20 cellular contexts compared by ENCODE assay signal in genomic region chr2:100905132-100905805, GRCh38.
DNase-seq lines count a peak whose midpoint lies in the region; ATAC-seq, FAIRE-seq and TF ChIP-seq lines count a peak whose summit lies in the region.
"Had no signal": no experiment of that assay in that cellular context is flagged by ENCODE, and none has a peak within 500 bp of the region (broad histone marks: within the 10 kb centered on the region; RNA-seq: fewer than 3 reads in every experiment).

No MANE protein-coding gene starts in this region.

- TF ChIP-seq RAD21 in A549 (conservative IDR thresholded peaks at IDR 0.05 in 1 of 2, IDR thresholded peaks at IDR 0.05 in 1 of 2) = no peak

- H3K27me3 Mint-ChIP-seq in activated CD4-positive, alpha-beta memory T cell treated with anti-CD3 and anti-CD28 coated beads for 36 hours = peaks cover 7% of the 10 kb centered on the region

- intact Hi-C loops in Right ventricle myocardium superior (cut with DNase I) (loop anchor here (10.0 kb wide), 1 partner anchor 170 kb away; no protein-coding TSS in a partner anchor), right cardiac atrium (cut with DNase I) (no loop called here)
- intact Hi-C loops in activated CD4-positive, alpha-beta memory T cell treated with anti-CD3 and anti-CD28 coated beads for 36 hours (cut with micrococcal nuclease) = no loop called here

- peaks cover 66% of the 10 kb centered on the region for H3K4me1 ChIP-seq in A549
- H3K4me1 ChIP-seq in right cardiac atrium (ENCODE audit: control insufficient read depth, insufficient read depth, low read length) = peaks cover 4% of the 10 kb centered on the region
- H3K4me1 ChIP-seq: BE2C had no signal

- POLR2A ChIA-PET in A549 (lab: Yijun Ruan, JAX) = no interaction called here
- POLR2A ChIA-PET in activated CD4-positive, alpha-beta memory T cell treated with anti-CD3 and anti-CD28 coated beads for 36 hours (lab: Charles Lee) = no interaction called here

- TF ChIP-seq CTCF in A549 (IDR thresholded peaks at IDR 0.05) = no peak

- H3K4me1 Mint-ChIP-seq in activated CD4-positive, alpha-beta memory T cell treated with anti-CD3 and anti-CD28 coated beads for 36 hours (ENCODE audit: low read depth) = no peaks in the 10 kb centered on the region

- no peak overlapping the region for H3K27ac Mint-ChIP-seq in activated CD4-positive, alpha-beta memory T cell treated with anti-CD3 and anti-CD28 coated beads for 36 hours

- H3K9me3 Mint-ChIP-seq in activated CD4-positive, alpha-beta memory T cell treated with anti-CD3 and anti-CD28 coated beads for 36 hours = peaks cover 2% of the 10 kb centered on the region

- TF ChIP-seq EP300 in A549 (IDR thresholded peaks at IDR 0.05) = no peak

- no peak for FAIRE-seq in A549 (lab: Jason Lieb, UNC)
- FAIRE-seq: A204.1 had no signal

- CTCF ChIA-PET in A549 (lab: Yijun Ruan, JAX) = interaction anchor here (1.0 to 3.2 kb wide), 4 partner anchors 8 to 299 kb away, joined by 4 to 18 read pairs (median 4); no protein-coding TSS in a partner anchor
- CTCF ChIA-PET in activated CD4-positive, alpha-beta memory T cell treated with anti-CD3 and anti-CD28 coated beads for 36 hours (lab: Charles Lee) = interaction anchor here (1.2 to 1.3 kb wide), 2 partner anchors 13 to 15 kb away, joined by 3 read pairs; no protein-coding TSS in a partner anchor

- no peak for TF ChIP-seq POLR2A in A549 (IDR thresholded peaks at IDR 0.05; ENCODE audit: low read length)

- H3K36me3 ChIP-seq in KOPT-K1 (ENCODE audit: insufficient read depth, low read length) = peaks cover 4% of the 10 kb centered on the region; the same call in 1 of the 2 replicates
- H3K36me3 ChIP-seq: BE2C had no signal

- no peak overlapping the region; the same call in 2 of the 3 replicates for H3K4me2 ChIP-seq in A549

- ATAC-seq in A549 = no peak
- ATAC-seq in Right ventricle myocardium superior (ENCODE audit: poor library complexity) = peak; percentile 91
- peak; percentile 68 to 82 for ATAC-seq in right cardiac atrium
- no peak for ATAC-seq in GM18858 (IDR thresholded peaks at IDR 0.05; ENCODE audit: unreplicated experiment)

- no peak for DNase-seq in A549 (ENCODE audit: low read depth in 1 of 2, low spot score in 1 of 2)
- no peak for DNase-seq in Right ventricle myocardium superior
- DNase-seq in right cardiac atrium = no peak
- no peak for DNase-seq in MV-4-11 (lab: John Stamatoyannopoulos, UW)
- DNase-seq in kidney glomerular epithelial cell (lab: John Stamatoyannopoulos, UW) = no peak
- DNase-seq in activated CD4-positive, alpha-beta memory T cell treated with anti-CD3 and anti-CD28 coated beads for 36 hours = no peak
- DNase-seq: BE2C, H7, HFFc6, KG1, NCI-H1694, NCI-H2081 treated with DMSO at 0.1 percent for 48 hours, NCI-H2171 treated with DMSO at 0.1 percent for 48 hours, NCI-H524 treated with DMSO at 0.1 percent for 48 hours, NCI-H82, SHP77 treated with DMSO at 0.1 percent for 48 hours had no signal

- H3K9me3 ChIP-seq in A549 (peaks cover 8% of the 10 kb centered on the region), KOPT-K1 (ENCODE audit: insufficient read depth, low read length, poor library complexity, severe bottlenecking) (no peaks in the 10 kb centered on the region), right cardiac atrium (ENCODE audit: control insufficient read depth, low read length) (no peaks in the 10 kb centered on the region)
- H3K9me3 ChIP-seq: BE2C had no signal

- H3K27me3 ChIP-seq in right cardiac atrium (ENCODE audit: control insufficient read depth, insufficient read depth) = no peaks in the 10 kb centered on the region
- H3K27me3 ChIP-seq: BE2C had no signal

- no peaks in the 10 kb centered on the region for H3K36me3 Mint-ChIP-seq in activated CD4-positive, alpha-beta memory T cell treated with anti-CD3 and anti-CD28 coated beads for 36 hours

- H3K4me3 ChIP-seq in A549 = no peak overlapping the region
- no peak overlapping the region for H3K4me3 ChIP-seq in right cardiac atrium (ENCODE audit: low read length)
- H3K4me3 ChIP-seq: SK-N-MC had no signal

- 76% methylated on average over 9 of the region's 9 CpGs for WGBS in A549 (ENCODE audit: missing lambda C conversion rate)
- 59% methylated on average over 9 of the region's 9 CpGs for WGBS in right cardiac atrium

- peak overlapping the region; percentile 97 for H3K27ac ChIP-seq in A549
- peak overlapping the region; percentile 10 for H3K27ac ChIP-seq in KOPT-K1 (ENCODE audit: low read depth, low read length, poor library complexity, severe bottlenecking)
- peak overlapping the region; percentile 85 for H3K27ac ChIP-seq in right cardiac atrium (ENCODE audit: low read length)
- H3K27ac ChIP-seq: SK-N-MC had no signal

- no peak overlapping the region for H3K4me3 Mint-ChIP-seq in activated CD4-positive, alpha-beta memory T cell treated with anti-CD3 and anti-CD28 coated beads for 36 hours
- H3K4me3 Mint-ChIP-seq: HFFc6 had no signal

TF ChIP-seq in A549, 52 proteins besides CTCF, POLR2A, EP300 and RAD21:
- TF ChIP-seq EHF (CRISPR knock-in tag; IDR thresholded peaks at IDR 0.05) (no peak), EHMT2 (IDR thresholded peaks at IDR 0.05; ENCODE audit: low read depth) (no peak), CHD2 (IDR thresholded peaks at IDR 0.05; ENCODE audit: low read length, partially characterized antibody) (no peak), MYC (IDR thresholded peaks at IDR 0.05; ENCODE audit: borderline replicate concordance, low read length) (no peak), SREBF2 (IDR thresholded peaks at IDR 0.05) (no peak), PBX3 (IDR thresholded peaks at IDR 0.05) (no peak), GATA3 (IDR thresholded peaks at IDR 0.05; ENCODE audit: borderline replicate concordance) (no peak), HOXB5 (CRISPR knock-in tag; IDR thresholded peaks at IDR 0.05) (no peak), CEBPB (IDR thresholded peaks at IDR 0.05) (no peak), CBX2 (IDR thresholded peaks at IDR 0.05; ENCODE audit: borderline replicate concordance, low read depth) (no peak), ZC3H11A (IDR thresholded peaks at IDR 0.05) (no peak), MAFK (IDR thresholded peaks at IDR 0.05; ENCODE audit: partially characterized antibody) (no peak)

Comparison
In these comparisons a context has a peak if more than half of its experiments do, and no peak if none do; other contexts are left out.
1. ATAC-seq: peak in Right ventricle myocardium superior (single experiment) and right cardiac atrium (2 of 2); none in A549 (0 of 2) and GM18858 (single experiment).
2. H3K27ac ChIP-seq: peak in every context shown above with its lines; median percentile 97 in A549; 85 in right cardiac atrium; 10 in KOPT-K1.